ENCODE assay signal across 11 cellular contexts in genomic region chr11:2510626-2511402, GRCh38.
DNase-seq lines count a peak whose midpoint lies in the region; ATAC-seq and TF ChIP-seq lines count a peak whose summit lies in the region.
"Had no signal": no experiment of that assay in that cellular context is flagged by ENCODE, and none has a peak within 500 bp of the region (broad histone marks: within the 10 kb centered on the region; RNA-seq: fewer than 3 reads in every experiment).

No MANE protein-coding gene starts in this region.

- ATAC-seq in WTC11, result no peak; the same call in 1 of the 2 replicates
- ATAC-seq in sciatic nerve, result peak; percentile 12

- CTCF ChIA-PET in WTC11 (lab: Charles Lee), result interaction anchor here (0.6 to 2.5 kb wide), 2 partner anchors 21 to 349 kb away, joined by 3 to 9 read pairs; no protein-coding TSS in a partner anchor

- no peak overlapping the region for H3K27ac Mint-ChIP-seq in WTC11
- H3K27ac Mint-ChIP-seq: activated CD4-positive, alpha-beta memory T cell treated with anti-CD3 and anti-CD28 coated beads, Interleukin-2, amount 10 ng/mL, durations not matched to agents 7 days and 5 days had no signal

- H3K9me3 ChIP-seq in left ventricle myocardium inferior (replicated peaks), result no peaks in the 10 kb centered on the region
- no peaks in the 10 kb centered on the region for H3K9me3 ChIP-seq in WERI-Rb-1 (ENCODE audit: severe bottlenecking)

- intact Hi-C loops in left ventricle myocardium inferior (cut with micrococcal nuclease) (no loop called here), sciatic nerve (cut with DNase I) (no loop called here)

- POLR2A ChIA-PET in WTC11 (lab: Charles Lee), result no interaction called here

- no peak for TF ChIP-seq CTCF in WTC11 (IDR thresholded peaks at IDR 0.05)
- TF ChIP-seq CTCF in left ventricle myocardium inferior (IDR thresholded peaks at IDR 0.05; ENCODE audit: borderline replicate concordance), result no peak
- TF ChIP-seq CTCF in WERI-Rb-1 (IDR thresholded peaks at IDR 0.05; ENCODE audit: low read depth, low read length), result no peak

- H3K36me3 ChIP-seq in left ventricle myocardium inferior, result no peaks in the 10 kb centered on the region
- H3K36me3 ChIP-seq in WERI-Rb-1, result no peaks in the 10 kb centered on the region

- peak; percentile 45 for DNase-seq in NCI-H146 (lab: John Stamatoyannopoulos, UW)
- DNase-seq in NCI-H146 treated with DMSO at 0.1 percent for 48 hours (lab: John Stamatoyannopoulos, UW; ENCODE audit: unreplicated experiment), result no peak
- DNase-seq in WTC11 (ENCODE audit: low spot score), result peak; percentile 3
- peak; percentile 18 for DNase-seq in left ventricle myocardium inferior
- DNase-seq in sciatic nerve (ENCODE audit: low spot score), result peak; percentile 54
- DNase-seq in inferior parietal cortex (ENCODE audit: extremely low spot score), result no peak
- DNase-seq in WERI-Rb-1, result no peak
- DNase-seq in T-helper 9 cell, result no peak
- DNase-seq: activated CD4-positive, alpha-beta memory T cell treated with anti-CD3 and anti-CD28 coated beads, Interleukin-2, amount 10 ng/mL, durations not matched to agents 7 days and 5 days; mammary epithelial cell; trophoblast cell had no signal

- H3K27me3 ChIP-seq in left ventricle myocardium inferior (ENCODE audit: low read depth), result no peaks in the 10 kb centered on the region
- peaks cover 28% of the 10 kb centered on the region for H3K27me3 ChIP-seq in WERI-Rb-1 (ENCODE audit: insufficient read depth, low read depth, severe bottlenecking)

- H3K9me3 Mint-ChIP-seq in WTC11, result no peaks in the 10 kb centered on the region
- H3K9me3 Mint-ChIP-seq: activated CD4-positive, alpha-beta memory T cell treated with anti-CD3 and anti-CD28 coated beads, Interleukin-2, amount 10 ng/mL, durations not matched to agents 7 days and 5 days had no signal

- peaks cover 73% of the 10 kb centered on the region for H3K4me1 ChIP-seq in left ventricle myocardium inferior

- H3K4me3 ChIP-seq in left ventricle myocardium inferior (peak overlapping the region; percentile 9), WERI-Rb-1 (ENCODE audit: low read depth, low read length) (no peak overlapping the region)

- peaks cover 58% of the 10 kb centered on the region for H3K27me3 Mint-ChIP-seq in WTC11 (ENCODE audit: low read depth)
- H3K27me3 Mint-ChIP-seq: activated CD4-positive, alpha-beta memory T cell treated with anti-CD3 and anti-CD28 coated beads, Interleukin-2, amount 10 ng/mL, durations not matched to agents 7 days and 5 days had no signal

- no peaks in the 10 kb centered on the region for H3K36me3 Mint-ChIP-seq in WTC11

- no peak overlapping the region for H3K4me3 Mint-ChIP-seq in WTC11
- H3K4me3 Mint-ChIP-seq: activated CD4-positive, alpha-beta memory T cell treated with anti-CD3 and anti-CD28 coated beads, Interleukin-2, amount 10 ng/mL, durations not matched to agents 7 days and 5 days had no signal

- H3K27ac ChIP-seq in left ventricle myocardium inferior (replicated peaks), result peak overlapping the region; percentile 84
- no peak overlapping the region for H3K27ac ChIP-seq in WERI-Rb-1

- H3K4me1 Mint-ChIP-seq in WTC11, result no peaks in the 10 kb centered on the region

TF ChIP-seq in WTC11, 78 proteins besides CTCF, POLR2A, EP300 and RAD21 (continues in another document):
- no peak for TF ChIP-seq ZNF281 (CRISPR knock-in tag; IDR thresholded peaks at IDR 0.05)
- no peak for TF ChIP-seq CBFB (CRISPR knock-in tag; IDR thresholded peaks at IDR 0.05; ENCODE audit: low read depth)
- TF ChIP-seq GABPB1 (CRISPR knock-in tag; IDR thresholded peaks at IDR 0.05), result no peak
- TF ChIP-seq ZSCAN18 (CRISPR knock-in tag; IDR thresholded peaks at IDR 0.05), result no peak
- no peak for TF ChIP-seq GTF2I (CRISPR knock-in tag; conservative IDR thresholded peaks at IDR 0.05)
- TF ChIP-seq ERG (CRISPR knock-in tag; IDR thresholded peaks at IDR 0.05), result no peak
- no peak for TF ChIP-seq ZNF423 (CRISPR knock-in tag; IDR thresholded peaks at IDR 0.05)
- no peak for TF ChIP-seq E2F1 (CRISPR knock-in tag; IDR thresholded peaks at IDR 0.05)
- TF ChIP-seq ZNF425 (CRISPR knock-in tag; conservative IDR thresholded peaks at IDR 0.05), result no peak
- no peak for TF ChIP-seq ZNF121 (CRISPR knock-in tag; IDR thresholded peaks at IDR 0.05)
- no peak for TF ChIP-seq OVOL2 (CRISPR knock-in tag; IDR thresholded peaks at IDR 0.05; ENCODE audit: borderline replicate concordance)
- TF ChIP-seq CDX4 (CRISPR knock-in tag; IDR thresholded peaks at IDR 0.05; ENCODE audit: borderline replicate concordance), result no peak
- TF ChIP-seq IRF2 (CRISPR knock-in tag; IDR thresholded peaks at IDR 0.05; ENCODE audit: borderline replicate concordance, low read depth), result no peak
- no peak for TF ChIP-seq TEAD4 (CRISPR knock-in tag; IDR thresholded peaks at IDR 0.05)

Comparison
In these comparisons a context has a peak if more than half of its experiments do, and no peak if none do; other contexts are left out.
1. DNase-seq: peak in NCI-H146 (single experiment), WTC11 (single experiment), left ventricle myocardium inferior (single experiment) and sciatic nerve (single experiment); none in NCI-H146 treated with DMSO at 0.1 percent for 48 hours (single experiment), inferior parietal cortex (single experiment), WERI-Rb-1 (single experiment) and T-helper 9 cell (single experiment).